In the genomic region with DNA sequence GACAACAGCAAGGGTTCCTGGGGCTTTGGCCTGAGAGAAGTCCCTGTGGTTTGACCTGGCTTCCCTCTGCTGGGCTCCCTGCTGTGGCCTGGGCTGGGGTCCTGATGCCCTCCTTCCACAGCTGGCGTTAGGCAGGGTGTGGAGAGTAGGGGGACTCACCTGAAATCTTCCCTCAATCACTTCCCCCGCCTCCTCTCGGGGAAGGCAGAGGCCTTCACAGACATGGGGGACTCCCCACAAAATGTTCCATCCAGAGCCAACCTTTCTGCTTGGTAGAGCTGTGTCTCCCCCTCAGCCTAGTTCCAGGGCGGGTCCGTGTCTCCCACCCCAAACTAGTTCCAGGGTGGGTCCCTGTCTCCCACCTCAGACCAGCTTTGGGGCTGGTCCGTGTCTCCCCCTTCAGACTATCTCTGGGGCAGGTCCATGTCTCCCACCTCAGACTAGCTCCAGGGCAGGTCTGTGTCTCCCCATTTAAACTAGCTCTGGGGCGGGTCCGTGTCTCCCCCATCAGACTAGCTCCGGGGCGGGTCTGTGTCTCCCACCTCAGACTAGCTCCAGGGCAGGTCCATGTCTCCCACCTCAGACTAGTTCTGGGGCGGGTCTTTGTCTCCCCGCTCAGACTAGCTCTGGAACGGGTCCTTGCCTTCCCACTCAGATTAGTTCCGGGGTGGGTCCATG, we compare ENCODE assay signal across 14 cellular contexts. TPM values are rescaled to one million over a fixed set of nuclear protein-coding genes. Genes with fewer than 3 reads are reported as not detected.
DNase-seq lines count a peak whose midpoint lies in the region; ATAC-seq and TF ChIP-seq lines count a peak whose summit lies in the region.
"Had no signal": no experiment of that assay in that cellular context is flagged by ENCODE, and none has a peak within 500 bp of the region (broad histone marks: within the 10 kb centered on the region; RNA-seq: fewer than 3 reads in every experiment).

No MANE protein-coding gene starts in this region.

- peak overlapping the region; percentile 98 for H3K4me3 Mint-ChIP-seq in activated CD8-positive, alpha-beta memory T cell treated with anti-CD3 and anti-CD28 coated beads, Interleukin-2, amount 10 ng/mL, durations not matched to agents 7 days and 5 days
- peak overlapping the region; percentile 97 for H3K4me3 Mint-ChIP-seq in activated CD8-positive, alpha-beta T cell treated with anti-CD3 and anti-CD28 coated beads for 36 hours

- intact Hi-C loops in activated CD8-positive, alpha-beta T cell treated with anti-CD3 and anti-CD28 coated beads for 36 hours (cut with micrococcal nuclease): no loop called here
- intact Hi-C loops in lower lobe of right lung (cut with DNase I): no loop called here

- H3K27ac ChIP-seq in lower lobe of right lung (peak overlapping the region; percentile 46), thymus (ENCODE audit: low read depth) (peak overlapping the region; percentile 95)
- H3K27ac ChIP-seq: tibial artery had no signal

- H3K4me1 ChIP-seq in lower lobe of right lung (no peaks in the 10 kb centered on the region), thymus (ENCODE audit: control insufficient read depth, insufficient read depth, low read length) (peaks cover 7% of the 10 kb centered on the region)
- H3K4me1 ChIP-seq: tibial artery had no signal

- peaks cover 55% of the 10 kb centered on the region for H3K4me1 Mint-ChIP-seq in activated CD8-positive, alpha-beta memory T cell treated with anti-CD3 and anti-CD28 coated beads, Interleukin-2, amount 10 ng/mL, durations not matched to agents 7 days and 5 days
- H3K4me1 Mint-ChIP-seq in activated CD8-positive, alpha-beta T cell treated with anti-CD3 and anti-CD28 coated beads for 36 hours (ENCODE audit: low read depth): peaks cover 45% of the 10 kb centered on the region

- POLR2A ChIA-PET in activated CD8-positive, alpha-beta T cell treated with anti-CD3 and anti-CD28 coated beads for 36 hours (lab: Charles Lee): interaction anchor here (0.8 to 3.4 kb wide), 9 partner anchors 9 to 207 kb away, joined by 3 to 28 read pairs (median 4); partner anchors contain the start of genes LAMTOR4 and MEPCE

- H3K27ac Mint-ChIP-seq in activated CD8-positive, alpha-beta memory T cell treated with anti-CD3 and anti-CD28 coated beads, Interleukin-2, amount 10 ng/mL, durations not matched to agents 7 days and 5 days: peak overlapping the region; percentile 100
- peak overlapping the region; percentile 99 for H3K27ac Mint-ChIP-seq in activated CD8-positive, alpha-beta T cell treated with anti-CD3 and anti-CD28 coated beads for 36 hours

- H3K27me3 Mint-ChIP-seq in activated CD8-positive, alpha-beta memory T cell treated with anti-CD3 and anti-CD28 coated beads, Interleukin-2, amount 10 ng/mL, durations not matched to agents 7 days and 5 days: no peaks in the 10 kb centered on the region
- no peaks in the 10 kb centered on the region for H3K27me3 Mint-ChIP-seq in activated CD8-positive, alpha-beta T cell treated with anti-CD3 and anti-CD28 coated beads for 36 hours

- H3K9me3 Mint-ChIP-seq in activated CD8-positive, alpha-beta memory T cell treated with anti-CD3 and anti-CD28 coated beads, Interleukin-2, amount 10 ng/mL, durations not matched to agents 7 days and 5 days (ENCODE audit: low read depth): no peaks in the 10 kb centered on the region
- H3K9me3 Mint-ChIP-seq in activated CD8-positive, alpha-beta T cell treated with anti-CD3 and anti-CD28 coated beads for 36 hours: no peaks in the 10 kb centered on the region

- peak; percentile 51 for DNase-seq in activated CD8-positive, alpha-beta memory T cell treated with anti-CD3 and anti-CD28 coated beads, Interleukin-2, amount 10 ng/mL, durations not matched to agents 7 days and 5 days
- DNase-seq in activated CD8-positive, alpha-beta memory T cell treated with anti-CD3 and anti-CD28 coated beads for 24 hours: no peak
- DNase-seq in activated CD8-positive, alpha-beta T cell treated with anti-CD3 and anti-CD28 coated beads for 36 hours: peak; percentile 39
- DNase-seq in lower lobe of right lung (no peak), NCI-H446 (lab: John Stamatoyannopoulos, UW) (no peak)
- DNase-seq: GOT3, KG1, tibial artery had no signal

- no peaks in the 10 kb centered on the region for H3K9me3 ChIP-seq in lower lobe of right lung
- H3K9me3 ChIP-seq in thymus (ENCODE audit: control insufficient read depth): no peaks in the 10 kb centered on the region
- H3K9me3 ChIP-seq: tibial artery had no signal

- TF ChIP-seq CTCF in activated CD8-positive, alpha-beta T cell treated with anti-CD3 and anti-CD28 coated beads for 36 hours (IDR thresholded peaks at IDR 0.05): no peak
- TF ChIP-seq CTCF in lower lobe of right lung (IDR thresholded peaks at IDR 0.05): no peak

- H3K36me3 ChIP-seq in lower lobe of right lung: peaks cover 4% of the 10 kb centered on the region
- peaks cover 29% of the 10 kb centered on the region for H3K36me3 ChIP-seq in thymus (ENCODE audit: control insufficient read depth, insufficient read depth)

- no peak for ATAC-seq in activated CD8-positive, alpha-beta memory T cell treated with anti-CD3 and anti-CD28 coated beads, Interleukin-2, amount 10 ng/mL, durations not matched to agents 7 days and 5 days
- ATAC-seq in activated CD8-positive, alpha-beta T cell treated with anti-CD3 and anti-CD28 coated beads for 36 hours: no peak
- ATAC-seq in lower lobe of right lung (no peak), GM21367 (IDR thresholded peaks at IDR 0.05; ENCODE audit: unreplicated experiment) (no peak), GM18870 (IDR thresholded peaks at IDR 0.05; ENCODE audit: unreplicated experiment) (no peak)

- H3K4me3 ChIP-seq in lower lobe of right lung: peak overlapping the region; percentile 11
- H3K4me3 ChIP-seq in thymus (ENCODE audit: low read length): peak overlapping the region; percentile 71
- H3K4me3 ChIP-seq: tibial artery had no signal

- CTCF ChIA-PET in activated CD8-positive, alpha-beta memory T cell treated with anti-CD3 and anti-CD28 coated beads, Interleukin-2, amount 10 ng/mL, durations not matched to agents 7 days and 5 days (lab: Charles Lee): interaction anchor here (0.6 to 1.8 kb wide), 5 partner anchors 32 to 184 kb away, joined by 3 to 10 read pairs (median 3); no protein-coding TSS in a partner anchor
- CTCF ChIA-PET in activated CD8-positive, alpha-beta T cell treated with anti-CD3 and anti-CD28 coated beads for 36 hours (lab: Charles Lee): interaction anchor here (1.0 to 2.1 kb wide), 6 partner anchors 32 to 186 kb away, joined by 3 to 9 read pairs (median 5); no protein-coding TSS in a partner anchor

- whole genome bisulfite sequencing in thymus: 70% methylated on average over 14 of the region's 14 CpGs

- H3K36me3 Mint-ChIP-seq in activated CD8-positive, alpha-beta memory T cell treated with anti-CD3 and anti-CD28 coated beads, Interleukin-2, amount 10 ng/mL, durations not matched to agents 7 days and 5 days: peaks cover 51% of the 10 kb centered on the region
- H3K36me3 Mint-ChIP-seq in activated CD8-positive, alpha-beta T cell treated with anti-CD3 and anti-CD28 coated beads for 36 hours (ENCODE audit: low read depth): peaks cover 71% of the 10 kb centered on the region

- H3K27me3 ChIP-seq in lower lobe of right lung (ENCODE audit: low read depth): no peaks in the 10 kb centered on the region
- no peaks in the 10 kb centered on the region for H3K27me3 ChIP-seq in thymus (ENCODE audit: control insufficient read depth, insufficient read depth)
- H3K27me3 ChIP-seq: tibial artery had no signal

RNA-seq across cellular contexts. Expression of gene PVRIG, which starts 2.2 kb away (rescaled TPM):
- total RNA-seq in activated CD8-positive, alpha-beta memory T cell treated with anti-CD3 and anti-CD28 coated beads, Interleukin-2, amount 10 ng/mL, durations not matched to agents 7 days and 5 days: 10 to 100 TPM; 45.2 to 63.2 TPM
- 10 to 100 TPM; 29.8 to 30.2 TPM for total RNA-seq in activated CD8-positive, alpha-beta T cell treated with anti-CD3 and anti-CD28 coated beads for 36 hours
- not detected for total RNA-seq in lower lobe of right lung
- polyA plus RNA-seq in thymus: 30.7 TPM
- total RNA-seq: A172, Daoy, fibroblast of lung had no signal
- polyA plus RNA-seq: fibroblast of lung had no signal

RNA-seq across cellular contexts. Expression of gene STAG3, which starts 44.2 kb away (rescaled TPM):
- 10 to 100 TPM in 1 of 2 experiments, 1 to 10 TPM in 1; 8.1 to 20.2 TPM for total RNA-seq in activated CD8-positive, alpha-beta memory T cell treated with anti-CD3 and anti-CD28 coated beads, Interleukin-2, amount 10 ng/mL, durations not matched to agents 7 days and 5 days
- 10 to 100 TPM; 13.2 to 15.8 TPM for total RNA-seq in activated CD8-positive, alpha-beta T cell treated with anti-CD3 and anti-CD28 coated beads for 36 hours
- 4.1 TPM for total RNA-seq in lower lobe of right lung
- 36.0 TPM for polyA plus RNA-seq in thymus

RNA-seq across cellular contexts. Expression of gene GPC2, which starts 44.7 kb away (rescaled TPM):
- 1 to 10 TPM; 2.9 to 6.2 TPM for total RNA-seq in activated CD8-positive, alpha-beta memory T cell treated with anti-CD3 and anti-CD28 coated beads, Interleukin-2, amount 10 ng/mL, durations not matched to agents 7 days and 5 days
- total RNA-seq in activated CD8-positive, alpha-beta T cell treated with anti-CD3 and anti-CD28 coated beads for 36 hours: 1 to 10 TPM; 3.7 to 4.3 TPM
- total RNA-seq in lower lobe of right lung: 0.77 TPM
- 8.5 TPM for polyA plus RNA-seq in thymus

RNA-seq across cellular contexts. Expression of gene GAL3ST4, which starts 53.5 kb away (rescaled TPM):
- 1 to 10 TPM in 1 of 2 experiments, under 1 TPM in 1; 0.61 to 1.4 TPM for total RNA-seq in activated CD8-positive, alpha-beta memory T cell treated with anti-CD3 and anti-CD28 coated beads, Interleukin-2, amount 10 ng/mL, durations not matched to agents 7 days and 5 days
- 1 to 10 TPM; 2.4 to 2.7 TPM for total RNA-seq in activated CD8-positive, alpha-beta T cell treated with anti-CD3 and anti-CD28 coated beads for 36 hours
- total RNA-seq in lower lobe of right lung: 5.3 TPM
- 12.8 TPM for polyA plus RNA-seq in thymus

Comparison
In these comparisons a context has a peak if more than half of its experiments do, and no peak if none do; other contexts are left out.
1. DNase-seq: peak in activated CD8-positive, alpha-beta memory T cell treated with anti-CD3 and anti-CD28 coated beads, Interleukin-2, amount 10 ng/mL, durations not matched to agents 7 days and 5 days (single experiment) and activated CD8-positive, alpha-beta T cell treated with anti-CD3 and anti-CD28 coated beads for 36 hours (single experiment); none in activated CD8-positive, alpha-beta memory T cell treated with anti-CD3 and anti-CD28 coated beads for 24 hours (single experiment), lower lobe of right lung (single experiment) and NCI-H446 (0 of 2).
2. RNA of gene PVRIG, which starts 2.2 kb away (total RNA-seq): 45.2 to 63.2 TPM in activated CD8-positive, alpha-beta memory T cell treated with anti-CD3 and anti-CD28 coated beads, Interleukin-2, amount 10 ng/mL, durations not matched to agents 7 days and 5 days and 29.8 to 30.2 TPM in activated CD8-positive, alpha-beta T cell treated with anti-CD3 and anti-CD28 coated beads for 36 hours; not detected in lower lobe of right lung (single experiment); every median in the first group is over 10 times any median in the second.